In the genomic region with DNA sequence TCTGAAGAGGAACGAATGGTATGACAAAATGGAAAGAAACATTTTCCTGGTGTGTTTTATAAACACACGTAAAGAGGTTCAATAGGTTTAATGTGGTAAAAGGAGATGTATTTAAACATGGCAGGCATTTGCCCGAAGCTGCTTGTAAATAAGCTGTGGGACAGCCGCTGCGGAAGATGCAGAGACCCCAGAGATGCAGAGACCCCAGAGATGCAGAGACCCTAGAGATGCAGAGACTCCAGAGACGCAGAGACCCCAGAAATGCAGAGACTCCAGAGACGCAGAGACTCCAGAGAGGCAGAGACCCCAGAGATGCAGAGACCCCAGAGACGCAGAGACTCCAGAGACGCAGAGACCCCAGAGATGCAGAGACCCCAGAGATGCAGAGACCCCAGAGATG, we compare ENCODE assay signal across 19 cellular contexts.
DNase-seq lines count a peak whose midpoint lies in the region; ATAC-seq and TF ChIP-seq lines count a peak whose summit lies in the region.
"Had no signal": no experiment of that assay in that cellular context is flagged by ENCODE, and none has a peak within 500 bp of the region (broad histone marks: within the 10 kb centered on the region; RNA-seq: fewer than 3 reads in every experiment).

No MANE protein-coding gene starts in this region.

- TF ChIP-seq CTCF in heart right ventricle (IDR thresholded peaks at IDR 0.05) = no peak
- no peak for TF ChIP-seq CTCF in neural progenitor cell (IDR thresholded peaks at IDR 0.05)
- no peak for TF ChIP-seq CTCF in spleen (IDR thresholded peaks at IDR 0.05 in 8 of 11, conservative IDR thresholded peaks at IDR 0.05 in 3 of 11)
- no peak for TF ChIP-seq CTCF in left ventricle myocardium inferior (IDR thresholded peaks at IDR 0.05; ENCODE audit: borderline replicate concordance)

- H3F3A ChIP-seq in neural progenitor cell (ENCODE audit: low read depth) = peaks cover 22% of the 10 kb centered on the region

- peak; percentile 19 for DNase-seq in cardiac septum (ENCODE audit: low spot score)
- DNase-seq in heart right ventricle = no peak
- DNase-seq in neural progenitor cell (ENCODE audit: low spot score) = no peak
- DNase-seq in spleen = peak; percentile 18
- no peak for DNase-seq in left ventricle myocardium inferior
- DNase-seq in NCI-H526 (lab: John Stamatoyannopoulos, UW) = no peak
- DNase-seq: CD4-positive, CD25-positive, alpha-beta regulatory T cell; CD8-positive, alpha-beta T cell; DMS153; DND-41; GOT3; HFFc6 had no signal

- TF ChIP-seq POLR2A in spleen (IDR thresholded peaks at IDR 0.05) = no peak

- H3K9ac ChIP-seq in neural progenitor cell = no peak overlapping the region
- H3K9ac ChIP-seq: BLaER1 had no signal

- peak overlapping the region; percentile 37 for H2AFZ ChIP-seq in neural progenitor cell (replicated peaks)

- H3K4me2 ChIP-seq in neural progenitor cell = peak overlapping the region; percentile 28
- H3K4me2 ChIP-seq: BLaER1 had no signal

- no peak overlapping the region for H3K27ac ChIP-seq in heart right ventricle
- peak overlapping the region; percentile 74 for H3K27ac ChIP-seq in neural progenitor cell
- no peak overlapping the region for H3K27ac ChIP-seq in spleen
- H3K27ac ChIP-seq in left ventricle myocardium inferior (replicated peaks) = no peak overlapping the region
- H3K27ac ChIP-seq: 22Rv1, C4-2B had no signal

- no peaks in the 10 kb centered on the region for H3K36me3 Mint-ChIP-seq in neural progenitor cell
- H3K36me3 Mint-ChIP-seq: CD4-positive, CD25-positive, alpha-beta regulatory T cell; CD8-positive, alpha-beta T cell had no signal

- peaks cover 20% of the 10 kb centered on the region for H3K4me1 Mint-ChIP-seq in neural progenitor cell
- H3K4me1 Mint-ChIP-seq: B cell; CD4-positive, CD25-positive, alpha-beta regulatory T cell had no signal

- H4K20me1 ChIP-seq in neural progenitor cell (ENCODE audit: low read depth) = no peaks in the 10 kb centered on the region
- H4K20me1 ChIP-seq: BLaER1 had no signal

- H3K4me3 ChIP-seq in heart right ventricle (no peak overlapping the region), neural progenitor cell (no peak overlapping the region), spleen (no peak overlapping the region), left ventricle myocardium inferior (no peak overlapping the region)
- H3K4me3 ChIP-seq: BLaER1, HAP-1 had no signal

- intact Hi-C loops in cardiac septum (cut with DNase I) (no loop called here), heart right ventricle (cut with DNase I) (no loop called here), spleen (cut with DNase I; ENCODE audit: low total_unique reads) (no loop called here), left ventricle myocardium inferior (cut with micrococcal nuclease) (no loop called here)

- H3K27ac Mint-ChIP-seq in neural progenitor cell = no peak overlapping the region
- H3K27ac Mint-ChIP-seq: B cell; CD4-positive, CD25-positive, alpha-beta regulatory T cell; CD8-positive, alpha-beta T cell; HFFc6 had no signal

- H3K27me3 Mint-ChIP-seq in neural progenitor cell (ENCODE audit: insufficient read depth, low read depth) = no peaks in the 10 kb centered on the region
- H3K27me3 Mint-ChIP-seq: B cell; CD4-positive, CD25-positive, alpha-beta regulatory T cell had no signal

- no peaks in the 10 kb centered on the region for H3K36me3 ChIP-seq in heart right ventricle
- H3K36me3 ChIP-seq in neural progenitor cell = no peaks in the 10 kb centered on the region
- no peaks in the 10 kb centered on the region for H3K36me3 ChIP-seq in spleen
- H3K36me3 ChIP-seq in left ventricle myocardium inferior = no peaks in the 10 kb centered on the region
- H3K36me3 ChIP-seq: BLaER1, HAP-1 had no signal

- peaks cover 8% of the 10 kb centered on the region for H3K9me3 Mint-ChIP-seq in neural progenitor cell
- H3K9me3 Mint-ChIP-seq: CD8-positive, alpha-beta T cell had no signal

- peaks cover 0 to 6% (median 0%) of the 10 kb centered on the region in 11 donors for H3K9me3 ChIP-seq in heart right ventricle
- H3K9me3 ChIP-seq in neural progenitor cell (ENCODE audit: low read depth) = no peaks in the 10 kb centered on the region
- peaks cover 0 to 14% (median 0%) of the 10 kb centered on the region in 8 donors for H3K9me3 ChIP-seq in spleen
- no peaks in the 10 kb centered on the region for H3K9me3 ChIP-seq in left ventricle myocardium inferior (replicated peaks)
- H3K9me3 ChIP-seq: HAP-1 had no signal

- ATAC-seq in heart right ventricle (no peak), GM19324 (IDR thresholded peaks at IDR 0.05; ENCODE audit: low FRiP score, unreplicated experiment) (no peak)
- ATAC-seq: CD8-positive, alpha-beta T cell had no signal

- H3K4me3 Mint-ChIP-seq in neural progenitor cell = no peak overlapping the region
- H3K4me3 Mint-ChIP-seq: B cell; CD4-positive, CD25-positive, alpha-beta regulatory T cell; CD8-positive, alpha-beta T cell; HFFc6 had no signal

- 87 to 92% methylated on average over 9 of the region's 9 CpGs for WGBS in heart right ventricle, 2 donors
- WGBS in spleen, 5 donors = 83 to 94% (median 89%) methylated on average over 9 of the region's 9 CpGs

- peaks cover 0 to 14% (median 0%) of the 10 kb centered on the region in 7 donors for H3K27me3 ChIP-seq in heart right ventricle
- H3K27me3 ChIP-seq in neural progenitor cell = no peaks in the 10 kb centered on the region
- H3K27me3 ChIP-seq in spleen (replicated peaks in 1 of 7) = peaks cover 0 to 24% (median 0%) of the 10 kb centered on the region in 7 donors
- peaks cover 24% of the 10 kb centered on the region for H3K27me3 ChIP-seq in left ventricle myocardium inferior (ENCODE audit: low read depth)
- H3K27me3 ChIP-seq: BLaER1 had no signal

- H3K4me1 ChIP-seq in heart right ventricle (peaks cover 0 to 5% (median 0%) of the 10 kb centered on the region in 9 donors), neural progenitor cell (peaks cover 34% of the 10 kb centered on the region), spleen (no peaks in the 10 kb centered on the region), left ventricle myocardium inferior (no peaks in the 10 kb centered on the region)
- H3K4me1 ChIP-seq: Caco-2, HAP-1 had no signal

- H3K79me2 ChIP-seq in neural progenitor cell (ENCODE audit: low read depth) = no peaks in the 10 kb centered on the region

Comparison
In these comparisons a context has a peak if more than half of its experiments do, and no peak if none do; other contexts are left out.
1. DNase-seq: peak in cardiac septum (single experiment) and spleen (single experiment); none in heart right ventricle (0 of 2), neural progenitor cell (single experiment), left ventricle myocardium inferior (single experiment) and NCI-H526 (0 of 2).